In genomic region chrX:39335447-39336235, GRCh38 we compare ENCODE assay signal across 9 cellular contexts.
DNase-seq lines count a peak whose midpoint lies in the region; ATAC-seq and TF ChIP-seq lines count a peak whose summit lies in the region.
"Had no signal": no experiment of that assay in that cellular context is flagged by ENCODE, and none has a peak within 500 bp of the region (broad histone marks: within the 10 kb centered on the region; RNA-seq: fewer than 3 reads in every experiment).

No MANE protein-coding gene starts in this region.

- H3K4me1 Mint-ChIP-seq in CD8-positive, alpha-beta T cell (ENCODE audit: low read depth) = peaks cover 42% of the 10 kb centered on the region

- peak overlapping the region; percentile 85 for H3K27ac Mint-ChIP-seq in CD8-positive, alpha-beta T cell

- H3K4me1 ChIP-seq in CD8-positive, alpha-beta T cell (ENCODE audit: insufficient read depth, low read length) = peaks cover 32% of the 10 kb centered on the region
- H3K4me1 ChIP-seq in lower lobe of right lung = peaks cover 11% of the 10 kb centered on the region

- no peak for DNase-seq in CD8-positive, alpha-beta T cell
- peak; percentile 49 for DNase-seq in KBM-7
- peak; percentile 89 for DNase-seq in NOMO-1 treated with DMSO at 0.1 percent for 48 hours (lab: John Stamatoyannopoulos, UW; ENCODE audit: unreplicated experiment)
- no peak for DNase-seq in lower lobe of right lung
- DNase-seq in ACHN = no peak
- DNase-seq in globus pallidus (ENCODE audit: low spot score) = no peak
- no peak for DNase-seq in NCI-H446 (lab: John Stamatoyannopoulos, UW)
- no peak for DNase-seq in anterior cingulate cortex (lab: John Stamatoyannopoulos, UW)
- DNase-seq: NCI-H524 treated with DMSO at 0.1 percent for 48 hours had no signal

- no peak for ATAC-seq in CD8-positive, alpha-beta T cell
- no peak for ATAC-seq in lower lobe of right lung

- in situ Hi-C loops in KBM-7 (cut with MboI; ENCODE audit: low pct_unique_long_range_greater_than_20kb, low sequenced_read_pairs) (no loop called here), ACHN (cut with HindIII; ENCODE audit: low pct_ligation_motif_present, low pct_unique_long_range_greater_than_20kb, low sequenced_read_pairs) (no loop called here)

- no peaks in the 10 kb centered on the region for H3K36me3 Mint-ChIP-seq in CD8-positive, alpha-beta T cell

- no peaks in the 10 kb centered on the region for H3K27me3 ChIP-seq in CD8-positive, alpha-beta T cell (ENCODE audit: insufficient read depth, low read length)
- no peaks in the 10 kb centered on the region for H3K27me3 ChIP-seq in lower lobe of right lung (ENCODE audit: low read depth)

- no peaks in the 10 kb centered on the region for H3K36me3 ChIP-seq in CD8-positive, alpha-beta T cell (ENCODE audit: insufficient read depth, low read length)
- no peaks in the 10 kb centered on the region for H3K36me3 ChIP-seq in lower lobe of right lung

- H3K27ac ChIP-seq in CD8-positive, alpha-beta T cell (ENCODE audit: low read depth, low read length) = no peak overlapping the region
- peak overlapping the region; percentile 53 for H3K27ac ChIP-seq in lower lobe of right lung

- POLR2A ChIA-PET in CD8-positive, alpha-beta T cell (lab: Charles Lee) = no interaction called here

- no peak for TF ChIP-seq CTCF in CD8-positive, alpha-beta T cell (IDR thresholded peaks at IDR 0.05)
- TF ChIP-seq CTCF in lower lobe of right lung (IDR thresholded peaks at IDR 0.05) = no peak

- H3K4me3 Mint-ChIP-seq in CD8-positive, alpha-beta T cell = no peak overlapping the region

- intact Hi-C loops in CD8-positive, alpha-beta T cell (cut with DNase I, micrococcal nuclease) = loop anchor here in 1 of 2 experiments (1.0 kb wide), 1 partner anchor 27 kb away; no protein-coding TSS in a partner anchor
- intact Hi-C loops in lower lobe of right lung (cut with DNase I) = no loop called here

- H3K9me3 Mint-ChIP-seq in CD8-positive, alpha-beta T cell = no peaks in the 10 kb centered on the region

- H3K4me3 ChIP-seq in CD8-positive, alpha-beta T cell (ENCODE audit: low read depth, low read length) = no peak overlapping the region
- H3K4me3 ChIP-seq in lower lobe of right lung = no peak overlapping the region

- CTCF ChIA-PET in CD8-positive, alpha-beta T cell (lab: Charles Lee) = no interaction called here

- H3K27me3 Mint-ChIP-seq in CD8-positive, alpha-beta T cell (ENCODE audit: low read depth) = no peaks in the 10 kb centered on the region

- no peaks in the 10 kb centered on the region for H3K9me3 ChIP-seq in CD8-positive, alpha-beta T cell (ENCODE audit: low read length)
- H3K9me3 ChIP-seq in lower lobe of right lung = no peaks in the 10 kb centered on the region

Comparison
In these comparisons a context has a peak if more than half of its experiments do, and no peak if none do; other contexts are left out.
1. DNase-seq: peak in KBM-7 (single experiment) and NOMO-1 treated with DMSO at 0.1 percent for 48 hours (single experiment); none in CD8-positive, alpha-beta T cell (0 of 7), lower lobe of right lung (single experiment), ACHN (single experiment), globus pallidus (single experiment), NCI-H446 (0 of 2) and anterior cingulate cortex (0 of 58).